Comparison of ENCODE assay signal across 15 cellular contexts in genomic region chr2:144234115-144234772, GRCh38.
DNase-seq lines count a peak whose midpoint lies in the region; ATAC-seq and TF ChIP-seq lines count a peak whose summit lies in the region.
"Had no signal": no experiment of that assay in that cellular context is flagged by ENCODE, and none has a peak within 500 bp of the region (broad histone marks: within the 10 kb centered on the region; RNA-seq: fewer than 3 reads in every experiment).

No MANE protein-coding gene starts in this region.

- no peak for TF ChIP-seq CTCF in left lung (IDR thresholded peaks at IDR 0.05)
- no peak for TF ChIP-seq CTCF in tibial nerve (IDR thresholded peaks at IDR 0.05)

- TF ChIP-seq POLR2A in tibial nerve (IDR thresholded peaks at IDR 0.05): no peak

- H3K27me3 Mint-ChIP-seq in activated T-cell treated with anti-CD3 and anti-CD28 coated beads, Interleukin-2, amount 50 U/mL, for 72 hours (ENCODE audit: low read depth): no peaks in the 10 kb centered on the region
- H3K27me3 Mint-ChIP-seq in T-helper 17 cell: no peaks in the 10 kb centered on the region
- H3K27me3 Mint-ChIP-seq in central memory CD8-positive, alpha-beta T cell: no peaks in the 10 kb centered on the region
- no peaks in the 10 kb centered on the region for H3K27me3 Mint-ChIP-seq in stimulated activated naive CD8-positive, alpha-beta T cell treated with anti-CD3 and anti-CD28 coated beads, Interleukin-15, Interleukin-2, amounts not matched to agents 100 ng/mL and 50 ng/mL, for 24 hours

- H3K27ac ChIP-seq in left lung: no peak overlapping the region
- peak overlapping the region in 2 of 4 donors; percentile 38 to 57 for H3K27ac ChIP-seq in tibial nerve
- H3K27ac ChIP-seq: cardiac muscle cell had no signal

- TF ChIP-seq EP300 in tibial nerve (IDR thresholded peaks at IDR 0.05): no peak

- H3K9me3 ChIP-seq in T-helper 17 cell (ENCODE audit: control insufficient read depth, low read length, poor library complexity, severe bottlenecking) (no peaks in the 10 kb centered on the region), left lung (no peaks in the 10 kb centered on the region), tibial nerve (no peaks in the 10 kb centered on the region)
- H3K9me3 ChIP-seq: mucosa of descending colon had no signal

- peaks cover 0 to 13% of the 10 kb centered on the region in 2 donors for H3K4me1 ChIP-seq in left lung
- peaks cover 0 to 50% (median 3%) of the 10 kb centered on the region in 4 donors for H3K4me1 ChIP-seq in tibial nerve

- H3K4me3 Mint-ChIP-seq in activated T-cell treated with anti-CD3 and anti-CD28 coated beads, Interleukin-2, amount 50 U/mL, for 72 hours: peak overlapping the region; percentile 47 to 88
- H3K4me3 Mint-ChIP-seq in T-helper 17 cell: peak overlapping the region; percentile 67
- peak overlapping the region; percentile 67 for H3K4me3 Mint-ChIP-seq in central memory CD8-positive, alpha-beta T cell
- H3K4me3 Mint-ChIP-seq in stimulated activated naive CD8-positive, alpha-beta T cell treated with anti-CD3 and anti-CD28 coated beads, Interleukin-15, Interleukin-2, amounts not matched to agents 100 ng/mL and 50 ng/mL, for 24 hours: peak overlapping the region; percentile 39
- H3K4me3 Mint-ChIP-seq: WTC11 had no signal

- peaks cover 8 to 10% of the 10 kb centered on the region in 2 donors for H3K36me3 Mint-ChIP-seq in activated T-cell treated with anti-CD3 and anti-CD28 coated beads, Interleukin-2, amount 50 U/mL, for 72 hours (ENCODE audit: insufficient read depth in 2 of 2)
- no peaks in the 10 kb centered on the region for H3K36me3 Mint-ChIP-seq in T-helper 17 cell (ENCODE audit: low read depth)
- H3K36me3 Mint-ChIP-seq in central memory CD8-positive, alpha-beta T cell (ENCODE audit: insufficient read depth): peaks cover 4% of the 10 kb centered on the region
- H3K36me3 Mint-ChIP-seq in stimulated activated naive CD8-positive, alpha-beta T cell treated with anti-CD3 and anti-CD28 coated beads, Interleukin-15, Interleukin-2, amounts not matched to agents 100 ng/mL and 50 ng/mL, for 24 hours (ENCODE audit: low read depth): peaks cover 30% of the 10 kb centered on the region
- H3K36me3 Mint-ChIP-seq: WTC11 had no signal

- intact Hi-C loops in left lung (cut with DNase I): no loop called here

- no peak overlapping the region for H3K4me3 ChIP-seq in left lung
- no peak overlapping the region for H3K4me3 ChIP-seq in tibial nerve
- H3K4me3 ChIP-seq: cardiac muscle cell, mucosa of descending colon had no signal

- no peak for DNase-seq in activated T-cell treated with anti-CD3 and anti-CD28 coated beads, Interleukin-2, amount 50 U/mL, for 72 hours
- DNase-seq in activated T-cell treated with anti-CD3 and anti-CD28 coated beads for 4 hours (no peak), T-helper 17 cell (no peak), left lung (no peak), tibial nerve (ENCODE audit: low spot score in 2 of 2) (no peak), NCI-H146 (lab: John Stamatoyannopoulos, UW) (no peak)
- DNase-seq in central memory CD8-positive, alpha-beta T cell (ENCODE audit: low spot score in 2 of 2): no peak
- DNase-seq: activated effector memory CD4-positive, alpha-beta T cell treated with anti-CD3 and anti-CD28 coated beads, Interleukin-2, amount 50 U/mL, for 16 hours; Calu3; HCEC 1CT; KBM-7; mucosa of descending colon had no signal

- H3K27ac Mint-ChIP-seq in activated T-cell treated with anti-CD3 and anti-CD28 coated beads, Interleukin-2, amount 50 U/mL, for 72 hours: peak overlapping the region; percentile 96
- peak overlapping the region; percentile 60 for H3K27ac Mint-ChIP-seq in T-helper 17 cell
- peak overlapping the region; percentile 52 for H3K27ac Mint-ChIP-seq in central memory CD8-positive, alpha-beta T cell (ENCODE audit: low read depth)
- H3K27ac Mint-ChIP-seq in stimulated activated naive CD8-positive, alpha-beta T cell treated with anti-CD3 and anti-CD28 coated beads, Interleukin-15, Interleukin-2, amounts not matched to agents 100 ng/mL and 50 ng/mL, for 24 hours: peak overlapping the region; percentile 85
- H3K27ac Mint-ChIP-seq: WTC11 had no signal

- peak; percentile 70 to 78 for ATAC-seq in activated T-cell treated with anti-CD3 and anti-CD28 coated beads, Interleukin-2, amount 50 U/mL, for 72 hours (replicated peaks in 1 of 2)
- ATAC-seq in T-helper 17 cell (peak; percentile 62), left lung (no peak)
- peak; percentile 41 for ATAC-seq in central memory CD8-positive, alpha-beta T cell (replicated peaks; ENCODE audit: extremely low read depth, poor library complexity, severe bottlenecking)
- ATAC-seq: mucosa of descending colon had no signal

- H3K9me3 Mint-ChIP-seq in activated T-cell treated with anti-CD3 and anti-CD28 coated beads, Interleukin-2, amount 50 U/mL, for 72 hours: peaks cover 0 to 7% of the 10 kb centered on the region in 2 donors
- H3K9me3 Mint-ChIP-seq in central memory CD8-positive, alpha-beta T cell: no peaks in the 10 kb centered on the region
- no peaks in the 10 kb centered on the region for H3K9me3 Mint-ChIP-seq in stimulated activated naive CD8-positive, alpha-beta T cell treated with anti-CD3 and anti-CD28 coated beads, Interleukin-15, Interleukin-2, amounts not matched to agents 100 ng/mL and 50 ng/mL, for 24 hours
- H3K9me3 Mint-ChIP-seq: WTC11 had no signal

- H3K4me1 Mint-ChIP-seq in activated T-cell treated with anti-CD3 and anti-CD28 coated beads, Interleukin-2, amount 50 U/mL, for 72 hours (ENCODE audit: low read depth): peaks cover 77% of the 10 kb centered on the region
- H3K4me1 Mint-ChIP-seq in T-helper 17 cell: peaks cover 30% of the 10 kb centered on the region
- peaks cover 69% of the 10 kb centered on the region for H3K4me1 Mint-ChIP-seq in central memory CD8-positive, alpha-beta T cell
- H3K4me1 Mint-ChIP-seq in stimulated activated naive CD8-positive, alpha-beta T cell treated with anti-CD3 and anti-CD28 coated beads, Interleukin-15, Interleukin-2, amounts not matched to agents 100 ng/mL and 50 ng/mL, for 24 hours (ENCODE audit: low read depth): peaks cover 94% of the 10 kb centered on the region

- 65 to 66% methylated on average over 4 of the region's 4 CpGs for WGBS in tibial nerve, 2 donors

- H3K36me3 ChIP-seq in left lung: no peaks in the 10 kb centered on the region
- H3K36me3 ChIP-seq in tibial nerve: no peaks in the 10 kb centered on the region
- H3K36me3 ChIP-seq: cardiac muscle cell had no signal

- H3K27me3 ChIP-seq in left lung: no peaks in the 10 kb centered on the region
- no peaks in the 10 kb centered on the region for H3K27me3 ChIP-seq in tibial nerve
- H3K27me3 ChIP-seq: cardiac muscle cell had no signal
